30 cellular contexts compared by ENCODE assay signal in the genomic region with DNA sequence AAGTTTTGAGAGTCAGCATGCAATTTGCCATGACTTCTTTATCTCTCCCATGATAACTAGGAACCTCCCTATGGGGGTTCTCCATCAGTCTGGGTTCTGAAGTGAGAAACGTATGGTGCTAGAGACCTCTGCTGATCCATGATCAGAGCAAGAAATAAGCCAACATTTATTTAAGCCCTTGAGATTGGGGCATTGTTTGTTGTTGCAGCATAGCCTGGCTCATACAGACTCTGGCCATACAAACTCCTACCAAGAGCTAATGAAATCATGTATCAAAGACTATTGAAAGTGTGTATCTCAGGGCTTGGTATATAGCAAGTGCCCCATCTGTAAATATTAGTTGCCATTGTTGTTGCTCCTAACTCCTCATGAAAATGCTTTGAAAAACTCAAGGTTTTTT.
A peak's percentile ranks its signal among the peaks of the same experiment; 100 is the strongest.
DNase-seq lines count a peak whose midpoint lies in the region; ATAC-seq, FAIRE-seq and TF ChIP-seq lines count a peak whose summit lies in the region.
"Had no signal": no experiment of that assay in that cellular context is flagged by ENCODE, and none has a peak within 500 bp of the region (broad histone marks: within the 10 kb centered on the region; RNA-seq: fewer than 3 reads in every experiment).

No MANE protein-coding gene starts in this region.

- H3K36me3 ChIP-seq in HepG2 (replicated peaks in 1 of 2; ENCODE audit: control insufficient read depth in 1 of 2, insufficient read depth in 2 of 2, low read length in 2 of 2) (no peaks in the 10 kb centered on the region), right lobe of liver (no peaks in the 10 kb centered on the region), K562 (ENCODE audit: control insufficient read depth, insufficient read depth, low read length) (no peaks in the 10 kb centered on the region), BE2C (no peaks in the 10 kb centered on the region)
- H3K36me3 ChIP-seq: BLaER1; BLaER1 treated with 17β-estradiol and CSF1 and Interleukin-3, amounts not matched to agents 10 nM and 100 nM had no signal

- H3K4me3 ChIP-seq in HepG2 (replicated peaks in 1 of 3; ENCODE audit: insufficient read depth in 1 of 3, low read depth in 2 of 3, low read length in 3 of 3) (no peak overlapping the region), right lobe of liver (no peak overlapping the region), K562 (no peak overlapping the region), BE2C (ENCODE audit: low read depth, low read length) (no peak overlapping the region)
- H3K4me3 ChIP-seq: A549; BLaER1; BLaER1 treated with 17β-estradiol and CSF1 and Interleukin-3, amounts not matched to agents 10 nM and 100 nM had no signal

- TF ChIP-seq POLR2A in HepG2 (IDR thresholded peaks at IDR 0.05; ENCODE audit: insufficient read depth in 1 of 2, low read depth in 2 of 2, low read length in 2 of 2) (no peak), right lobe of liver (IDR thresholded peaks at IDR 0.05) (no peak), K562 (conservative IDR thresholded peaks at IDR 0.05) (no peak)

- no peak overlapping the region for H3K4me2 ChIP-seq in HepG2 (ENCODE audit: low read depth, low read length)
- H3K4me2 ChIP-seq in K562 (ENCODE audit: insufficient read depth, low read length) = no peak overlapping the region
- H3K4me2 ChIP-seq: A549, BLaER1 had no signal

- no peaks in the 10 kb centered on the region for H3K4me1 ChIP-seq in HepG2 (ENCODE audit: insufficient read depth, low read length)
- H3K4me1 ChIP-seq in right lobe of liver = no peaks in the 10 kb centered on the region
- H3K4me1 ChIP-seq in K562 (replicated peaks in 1 of 2; ENCODE audit: control insufficient read depth in 2 of 2, insufficient read depth in 2 of 2, low read length in 2 of 2) = no peaks in the 10 kb centered on the region
- no peaks in the 10 kb centered on the region for H3K4me1 ChIP-seq in BE2C
- H3K4me1 ChIP-seq: A549, BLaER1, Caco-2 had no signal

- no TSS peak for BruUV-seq in HepG2 (replicated peaks; lab: Mats Ljungman, UMichigan)
- BruUV-seq in K562 (replicated peaks; lab: Mats Ljungman, UMichigan) = no TSS peak

- CTCF ChIA-PET in HepG2 (lab: Yijun Ruan, JAX; ENCODE audit: low intra/inter-chr PET ratio, low total read pairs) (no interaction called here), K562 (lab: Yijun Ruan, JAX; ENCODE audit: low intra/inter-chr PET ratio) (no interaction called here)

- POLR2A ChIA-PET in HepG2 (lab: Yijun Ruan, JAX) = no interaction called here
- POLR2A ChIA-PET in K562 (lab: Yijun Ruan, JAX) = no interaction called here

- H3K9me3 ChIP-seq in HepG2 (ENCODE audit: low read length) (no peaks in the 10 kb centered on the region), right lobe of liver (no peaks in the 10 kb centered on the region), K562 (replicated peaks; ENCODE audit: control insufficient read depth, insufficient read depth, low read depth, low read length) (no peaks in the 10 kb centered on the region), BE2C (peaks cover 4% of the 10 kb centered on the region; the same call in 1 of the 2 replicates)
- H3K9me3 ChIP-seq: Caco-2 had no signal

- H3K27me3 ChIP-seq in HepG2 (ENCODE audit: control insufficient read depth in 1 of 2, insufficient read depth in 2 of 2, low read length in 2 of 2) = peaks cover 0 to 5% of the 10 kb centered on the region in 2 experiments; a peak in 2 of 5 replicates
- H3K27me3 ChIP-seq in right lobe of liver = no peaks in the 10 kb centered on the region
- H3K27me3 ChIP-seq in K562 (ENCODE audit: control insufficient read depth in 2 of 2, insufficient read depth in 2 of 2, low read length in 2 of 2) = peaks cover 0 to 4% of the 10 kb centered on the region in 2 experiments; a peak in 1 of 5 replicates
- H3K27me3 ChIP-seq in BE2C = no peaks in the 10 kb centered on the region
- H3K27me3 ChIP-seq: BLaER1; BLaER1 treated with 17β-estradiol and CSF1 and Interleukin-3, amounts not matched to agents 10 nM and 100 nM had no signal

- no peak overlapping the region for H3K9ac ChIP-seq in HepG2 (ENCODE audit: insufficient read depth, low read depth, low read length)
- no peak overlapping the region for H3K9ac ChIP-seq in K562 (ENCODE audit: insufficient read depth in 1 of 2, low read depth in 2 of 2, low read length in 2 of 2)
- H3K9ac ChIP-seq: BLaER1; BLaER1 treated with 17β-estradiol and CSF1 and Interleukin-3, amounts not matched to agents 10 nM and 100 nM had no signal

- TF ChIP-seq RAD21 in HepG2 (CRISPR knock-in tag; IDR thresholded peaks at IDR 0.05) = no peak
- TF ChIP-seq RAD21 in K562 (CRISPR knock-in tag; conservative IDR thresholded peaks at IDR 0.05 in 1 of 2, IDR thresholded peaks at IDR 0.05 in 1 of 2) = no peak

- intact Hi-C loops in HepG2 (cut with micrococcal nuclease; ENCODE audit: unreplicated experiment) = no loop called here
- intact Hi-C loops in right lobe of liver (cut with DNase I) = no loop called here
- intact Hi-C loops in K562 (cut with micrococcal nuclease) = no loop called here

- TF ChIP-seq EP300 in HepG2 (IDR thresholded peaks at IDR 0.05; ENCODE audit: low read depth in 2 of 2, low read length in 2 of 2) (no peak), HepG2 (CRISPR knock-in tag; IDR thresholded peaks at IDR 0.05; ENCODE audit: borderline replicate concordance) (no peak), K562 (IDR thresholded peaks at IDR 0.05; ENCODE audit: low read length) (no peak)

- in situ Hi-C loops in HepG2 (cut with HindIII; ENCODE audit: extremely low pct_ligation_motif_present, low pct_unique_long_range_greater_than_20kb) (no loop called here), K562 (cut with MboI) (no loop called here)

- TF ChIP-seq CTCF in HepG2 (CRISPR knock-in tag; IDR thresholded peaks at IDR 0.05) (no peak), right lobe of liver (IDR thresholded peaks at IDR 0.05) (no peak), K562 (IDR thresholded peaks at IDR 0.05 in 2 of 3, conservative IDR thresholded peaks at IDR 0.05 in 1 of 3; ENCODE audit: insufficient read depth in 2 of 3, low read depth in 1 of 3, low read length in 3 of 3) (no peak), BE2C (IDR thresholded peaks at IDR 0.05; ENCODE audit: low read depth, low read length) (no peak)

- H2AFZ ChIP-seq in HepG2 (ENCODE audit: low read length) (no peak overlapping the region), K562 (ENCODE audit: low read depth, low read length) (no peak overlapping the region)

- DNase-seq in HepG2 (ENCODE audit: low spot score) (no peak), right lobe of liver (no peak), K562 (ENCODE audit: extremely low read depth in 1 of 4, low spot score in 3 of 4) (no peak), BE2C (no peak)
- DNase-seq: 8988T; ACHN; AML-193; C1 segment of cervical spinal cord; Caco-2; Calu3; CD4-positive, alpha-beta memory T cell; CD4-positive, alpha-beta T cell; CD4-positive, CD25-positive, alpha-beta regulatory T cell; CD8-positive, alpha-beta memory T cell; CD8-positive, alpha-beta T cell; COR-L47; DMS 273 treated with DMSO at 0.1 percent for 48 hours; DMS153; DMS53; DMS79; DMS79 treated with DMSO at 0.1 percent for 48 hours; DND-41; EL had no signal

- H4K20me1 ChIP-seq in HepG2 (ENCODE audit: insufficient read depth, low read length) (no peaks in the 10 kb centered on the region), K562 (replicated peaks; ENCODE audit: control insufficient read depth, insufficient read depth, low read length) (no peaks in the 10 kb centered on the region)
- H4K20me1 ChIP-seq: BLaER1; BLaER1 treated with 17β-estradiol and CSF1 and Interleukin-3, amounts not matched to agents 10 nM and 100 nM had no signal

- H3K79me2 ChIP-seq in HepG2 (ENCODE audit: insufficient read depth, low read length) = no peaks in the 10 kb centered on the region
- no peaks in the 10 kb centered on the region for H3K79me2 ChIP-seq in K562 (ENCODE audit: control insufficient read depth, insufficient read depth, low read length)

- H3K9me1 ChIP-seq in K562 (ENCODE audit: control insufficient read depth, insufficient read depth, low read length) = no peaks in the 10 kb centered on the region

- 7% methylated on average over 1 of the region's 1 CpG for WGBS in HepG2 (ENCODE audit: low lambda C conversion rate)
- WGBS in right lobe of liver (ENCODE audit: insufficient coverage, low coverage, low lambda C conversion rate, missing lambda C conversion rate) = 83% methylated on average over 1 of the region's 1 CpG
- 0% methylated on average over 1 of the region's 1 CpG for WGBS in K562 (ENCODE audit: insufficient coverage, low coverage, missing lambda C conversion rate)

- ATAC-seq in HepG2 (no peak), right lobe of liver (no peak), K562 (no peak)
- ATAC-seq: A549; CD8-positive, alpha-beta T cell had no signal

- H3K27ac ChIP-seq in HepG2 (ENCODE audit: extremely low read length, insufficient read depth, low read length) = no peak overlapping the region
- H3K27ac ChIP-seq in right lobe of liver = no peak overlapping the region
- no peak overlapping the region for H3K27ac ChIP-seq in K562 (ENCODE audit: extremely low read depth, low read depth, low read length)
- H3K27ac ChIP-seq: 22Rv1; A549; BLaER1; BLaER1 treated with 17β-estradiol and CSF1 and Interleukin-3, amounts not matched to agents 10 nM and 100 nM; C4-2B had no signal

- FAIRE-seq in HepG2 (lab: Jason Lieb, UNC) (no peak), K562 (lab: Jason Lieb, UNC) (no peak)
- FAIRE-seq: A204.1, A549, D721Med had no signal

TF ChIP-seq in HepG2, 621 proteins besides CTCF, POLR2A, EP300 and RAD21:
- TF ChIP-seq ZNF878 (CRISPR knock-in tag; IDR thresholded peaks at IDR 0.05) (no peak), HOXD1 (CRISPR knock-in tag; IDR thresholded peaks at IDR 0.05) (no peak), PHB2 (IDR thresholded peaks at IDR 0.05; ENCODE audit: partially characterized antibody) (no peak), ZNF12 (CRISPR knock-in tag; IDR thresholded peaks at IDR 0.05) (peak; percentile 91)

TF ChIP-seq in K562, 482 proteins besides CTCF, POLR2A, EP300 and RAD21:
- TF ChIP-seq HNRNPK (IDR thresholded peaks at IDR 0.05; ENCODE audit: low read depth, low read length, poor library complexity, severe bottlenecking) (no peak), CXXC5 (CRISPR knock-in tag; IDR thresholded peaks at IDR 0.05) (no peak), ZFP1 (CRISPR knock-in tag; IDR thresholded peaks at IDR 0.05) (no peak), KDM2B (CRISPR knock-in tag; IDR thresholded peaks at IDR 0.05) (no peak), ZNF12 (CRISPR knock-in tag; IDR thresholded peaks at IDR 0.05) (peak; percentile 69; the same call in 1 of the 2 replicates)
- TF ChIP-seq, protein P1, sequence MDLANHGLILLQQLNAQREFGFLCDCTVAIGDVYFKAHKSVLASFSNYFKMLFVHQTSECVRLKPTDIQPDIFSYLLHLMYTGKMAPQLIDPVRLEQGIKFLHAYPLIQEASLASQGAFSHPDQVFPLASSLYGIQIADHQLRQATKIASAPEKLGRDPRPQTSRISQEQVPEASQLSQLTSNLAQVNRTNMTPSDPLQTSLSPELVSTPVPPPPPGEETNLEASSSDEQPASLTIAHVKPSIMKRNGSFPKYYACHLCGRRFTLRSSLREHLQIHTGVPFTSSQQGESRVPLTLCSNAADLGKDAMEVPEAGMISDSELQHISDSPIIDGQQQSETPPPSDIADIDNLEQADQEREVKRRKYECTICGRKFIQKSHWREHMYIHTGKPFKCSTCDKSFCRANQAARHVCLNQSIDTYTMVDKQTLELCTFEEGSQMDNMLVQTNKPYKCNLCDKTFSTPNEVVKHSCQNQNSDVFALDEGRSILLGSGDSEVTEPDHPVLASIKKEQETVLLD (IDR thresholded peaks at IDR 0.05) = no peak
TF ChIP-seq in K562: peak in this region for 1.
